In the genomic region with DNA sequence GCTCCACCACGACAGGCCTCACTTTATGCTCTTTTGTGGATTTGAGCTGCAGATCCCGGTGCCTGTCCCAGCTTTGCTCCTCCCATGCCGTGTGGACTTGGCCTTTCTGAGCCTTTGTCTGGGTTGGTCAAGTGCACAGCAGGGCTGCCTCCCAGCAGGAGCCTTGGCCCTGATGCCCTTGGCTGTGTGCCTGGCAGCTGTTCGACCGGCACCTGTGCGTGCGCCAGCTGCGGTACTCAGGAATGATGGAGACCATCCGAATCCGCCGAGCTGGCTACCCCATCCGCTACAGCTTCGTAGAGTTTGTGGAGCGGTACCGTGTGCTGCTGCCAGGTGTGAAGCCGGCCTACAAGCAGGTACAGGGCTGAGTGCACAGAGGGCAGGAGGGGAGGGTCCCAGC, we compare ENCODE assay signal across 20 cellular contexts. TPM values are rescaled to one million over a fixed set of nuclear protein-coding genes. Genes with fewer than 3 reads are reported as not detected.
DNase-seq lines count a peak whose midpoint lies in the region; ATAC-seq and TF ChIP-seq lines count a peak whose summit lies in the region.
"Had no signal": no experiment of that assay in that cellular context is flagged by ENCODE, and none has a peak within 500 bp of the region (broad histone marks: within the 10 kb centered on the region; RNA-seq: fewer than 3 reads in every experiment).

No MANE protein-coding gene starts in this region.

- TF ChIP-seq CTCF in WTC11 (IDR thresholded peaks at IDR 0.05) (no peak), nephron (IDR thresholded peaks at IDR 0.05; ENCODE audit: unreplicated experiment in 3 of 3) (no peak), Peyer's patch (IDR thresholded peaks at IDR 0.05) (no peak), prostate gland (IDR thresholded peaks at IDR 0.05) (no peak)

- intact Hi-C loops in prostate gland (cut with DNase I): no loop called here

- H3K27ac Mint-ChIP-seq in WTC11 (no peak overlapping the region; the same call in 1 of the 2 replicates), nephron (peak overlapping the region in 2 of 3 experiments; percentile 80 to 86)
- H3K27ac Mint-ChIP-seq: activated naive CD4-positive, alpha-beta T cell treated with anti-CD3 and anti-CD28 coated beads, Interleukin-2, amount 10 ng/mL, durations not matched to agents 7 days and 5 days; activated T-cell treated with anti-CD3 and anti-CD28 coated beads, Interleukin-2, amount 50 U/mL, for 24 hours; B cell; stimulated activated effector memory CD8-positive, alpha-beta T cell treated with anti-CD3 and anti-CD28 coated beads, Interleukin-12 subunit alpha, Interleukin-12 subunit beta, amount 100 ng/mL, for 72 hours had no signal

- no peak for ATAC-seq in WTC11
- ATAC-seq: stimulated activated effector memory CD8-positive, alpha-beta T cell treated with anti-CD3 and anti-CD28 coated beads, Interleukin-12 subunit alpha, Interleukin-12 subunit beta, amount 100 ng/mL, for 72 hours had no signal

- H3K4me3 Mint-ChIP-seq in WTC11 (no peak overlapping the region), nephron (peak overlapping the region in 1 of 3 experiments; percentile 27)
- H3K4me3 Mint-ChIP-seq: activated naive CD4-positive, alpha-beta T cell treated with anti-CD3 and anti-CD28 coated beads, Interleukin-2, amount 10 ng/mL, durations not matched to agents 7 days and 5 days; activated T-cell treated with anti-CD3 and anti-CD28 coated beads, Interleukin-2, amount 50 U/mL, for 24 hours; B cell; neural crest cell; stimulated activated effector memory CD8-positive, alpha-beta T cell treated with anti-CD3 and anti-CD28 coated beads, Interleukin-12 subunit alpha, Interleukin-12 subunit beta, amount 100 ng/mL, for 72 hours had no signal

- H3K9me3 ChIP-seq in Peyer's patch (no peaks in the 10 kb centered on the region), prostate gland (no peaks in the 10 kb centered on the region)
- H3K9me3 ChIP-seq: thoracic aorta had no signal

- no peaks in the 10 kb centered on the region for H3K27me3 ChIP-seq in Peyer's patch
- no peaks in the 10 kb centered on the region for H3K27me3 ChIP-seq in prostate gland (replicated peaks; ENCODE audit: insufficient read depth)

- H3K4me3 ChIP-seq in Peyer's patch: no peak overlapping the region
- no peak overlapping the region for H3K4me3 ChIP-seq in prostate gland

- H3K36me3 Mint-ChIP-seq in WTC11 (no peaks in the 10 kb centered on the region; the same call in 1 of the 2 replicates), nephron (ENCODE audit: low read depth) (no peaks in the 10 kb centered on the region)
- H3K36me3 Mint-ChIP-seq: activated naive CD4-positive, alpha-beta T cell treated with anti-CD3 and anti-CD28 coated beads, Interleukin-2, amount 10 ng/mL, durations not matched to agents 7 days and 5 days; stimulated activated effector memory CD8-positive, alpha-beta T cell treated with anti-CD3 and anti-CD28 coated beads, Interleukin-12 subunit alpha, Interleukin-12 subunit beta, amount 100 ng/mL, for 72 hours had no signal

- peaks cover 67% of the 10 kb centered on the region for H3K4me1 Mint-ChIP-seq in WTC11
- H3K4me1 Mint-ChIP-seq in nephron: peaks cover 42% of the 10 kb centered on the region
- H3K4me1 Mint-ChIP-seq: activated naive CD4-positive, alpha-beta T cell treated with anti-CD3 and anti-CD28 coated beads, Interleukin-2, amount 10 ng/mL, durations not matched to agents 7 days and 5 days; stimulated activated effector memory CD8-positive, alpha-beta T cell treated with anti-CD3 and anti-CD28 coated beads, Interleukin-12 subunit alpha, Interleukin-12 subunit beta, amount 100 ng/mL, for 72 hours had no signal

- no peaks in the 10 kb centered on the region for H3K4me1 ChIP-seq in Peyer's patch
- H3K4me1 ChIP-seq in prostate gland (replicated peaks): no peaks in the 10 kb centered on the region

- POLR2A ChIA-PET in WTC11 (lab: Charles Lee): interaction anchor here (0.9 to 1.4 kb wide), 2 partner anchors 27 to 45 kb away, joined by 3 read pairs; no protein-coding TSS in a partner anchor

- WGBS in prostate gland: 86% methylated on average over 16 of the region's 16 CpGs

- H3K27me3 Mint-ChIP-seq in WTC11 (ENCODE audit: low read depth): peaks cover 8% of the 10 kb centered on the region; the same call in 1 of the 2 replicates
- H3K27me3 Mint-ChIP-seq in nephron (ENCODE audit: low read depth): peaks cover 13% of the 10 kb centered on the region
- H3K27me3 Mint-ChIP-seq: activated naive CD4-positive, alpha-beta T cell treated with anti-CD3 and anti-CD28 coated beads, Interleukin-2, amount 10 ng/mL, durations not matched to agents 7 days and 5 days; activated T-cell treated with anti-CD3 and anti-CD28 coated beads, Interleukin-2, amount 50 U/mL, for 24 hours; B cell had no signal

- CTCF ChIA-PET in WTC11 (lab: Charles Lee): interaction anchor here (1.0 to 10.1 kb wide), 12 partner anchors 13 to 127 kb away, joined by 3 to 121 read pairs (median 4); partner anchors contain the start of gene MYO7A

- H3K36me3 ChIP-seq in Peyer's patch (no peaks in the 10 kb centered on the region), prostate gland (no peaks in the 10 kb centered on the region)
- H3K36me3 ChIP-seq: thoracic aorta had no signal

- peaks cover 4% of the 10 kb centered on the region for H3K9me3 Mint-ChIP-seq in WTC11
- no peaks in the 10 kb centered on the region for H3K9me3 Mint-ChIP-seq in nephron
- H3K9me3 Mint-ChIP-seq: activated naive CD4-positive, alpha-beta T cell treated with anti-CD3 and anti-CD28 coated beads, Interleukin-2, amount 10 ng/mL, durations not matched to agents 7 days and 5 days had no signal

- TF ChIP-seq POLR2A in Peyer's patch (IDR thresholded peaks at IDR 0.05) (no peak), prostate gland (IDR thresholded peaks at IDR 0.05) (no peak)

- peak; percentile 43 for DNase-seq in DMS53 (lab: John Stamatoyannopoulos, UW)
- DNase-seq in DMS53 treated with DMSO at 0.1 percent for 48 hours (lab: John Stamatoyannopoulos, UW; ENCODE audit: unreplicated experiment): no peak
- DNase-seq in NCI-H1105 treated with DMSO at 0.1 percent for 48 hours (lab: John Stamatoyannopoulos, UW): peak; percentile 48
- no peak for DNase-seq in WTC11 (ENCODE audit: low spot score)
- DNase-seq in stimulated activated CD4-positive, alpha-beta T cell treated with anti-CD3 and anti-CD28 coated beads, Interleukin-1b, Interleukin-23, amount 100 ng/mL, for 48 hours: no peak
- no peak for DNase-seq in Peyer's patch
- no peak for DNase-seq in prostate gland (ENCODE audit: low spot score)
- DNase-seq: 8988T; activated CD4-positive, alpha-beta T cell treated with anti-CD3 and anti-CD28 coated beads, Interleukin-2, amount 50 U/mL, for 48 hours; activated naive CD4-positive, alpha-beta T cell treated with anti-CD3 and anti-CD28 coated beads, Interleukin-2, amount 10 ng/mL, durations not matched to agents 7 days and 5 days; activated T-cell treated with anti-CD3 and anti-CD28 coated beads, Interleukin-2, amount 50 U/mL, for 24 hours; NCI-H1930; NK-92 treated with Interleukin-12 subunit alpha and Interleukin-12 subunit beta, amount 100 ng/mL, for 24 hours; stimulated activated CD4-positive, alpha-beta T cell treated with anti-CD3 and anti-CD28 coated beads, Interleukin-12 subunit alpha, Interleukin-12 subunit beta, amount 100 ng/mL, for 4 hours had no signal

- no peak overlapping the region for H3K27ac ChIP-seq in Peyer's patch
- H3K27ac ChIP-seq in prostate gland: no peak overlapping the region
- H3K27ac ChIP-seq: RWPE1, thoracic aorta had no signal

TF ChIP-seq in WTC11, 78 proteins besides CTCF, POLR2A, EP300 and RAD21:
- peak; percentile 62; the same call in 1 of the 2 replicates for TF ChIP-seq MAX (CRISPR knock-in tag; IDR thresholded peaks at IDR 0.05)
- no peak for TF ChIP-seq CREM (CRISPR knock-in tag; IDR thresholded peaks at IDR 0.05)

RNA-seq across cellular contexts. Expression of gene MYO7A, which starts 46.5 kb away (rescaled TPM):
- 2.1 to 2.5 TPM (median 2.3 TPM) in 3 replicates for total RNA-seq in WTC11 (2021)
- 10 to 100 TPM in 1 of 4 donors, 1 to 10 TPM in 3; 6.1 to 15.7 (median 7.1) TPM for total RNA-seq in Peyer's patch
- total RNA-seq in prostate gland: 100 to 1,000 TPM in 1 of 2 donors, 1 to 10 TPM in 1; 3.1 to 102 TPM

Comparison
In these comparisons a context has a peak if more than half of its experiments do, and no peak if none do; other contexts are left out.
1. DNase-seq: peak in DMS53 (single experiment) and NCI-H1105 treated with DMSO at 0.1 percent for 48 hours (single experiment); none in DMS53 treated with DMSO at 0.1 percent for 48 hours (single experiment), WTC11 (single experiment), stimulated activated CD4-positive, alpha-beta T cell treated with anti-CD3 and anti-CD28 coated beads, Interleukin-1b, Interleukin-23, amount 100 ng/mL, for 48 hours (single experiment), Peyer's patch (0 of 3) and prostate gland (single experiment).